ENCODE assay signal across 1 cellular context in the genomic region with DNA sequence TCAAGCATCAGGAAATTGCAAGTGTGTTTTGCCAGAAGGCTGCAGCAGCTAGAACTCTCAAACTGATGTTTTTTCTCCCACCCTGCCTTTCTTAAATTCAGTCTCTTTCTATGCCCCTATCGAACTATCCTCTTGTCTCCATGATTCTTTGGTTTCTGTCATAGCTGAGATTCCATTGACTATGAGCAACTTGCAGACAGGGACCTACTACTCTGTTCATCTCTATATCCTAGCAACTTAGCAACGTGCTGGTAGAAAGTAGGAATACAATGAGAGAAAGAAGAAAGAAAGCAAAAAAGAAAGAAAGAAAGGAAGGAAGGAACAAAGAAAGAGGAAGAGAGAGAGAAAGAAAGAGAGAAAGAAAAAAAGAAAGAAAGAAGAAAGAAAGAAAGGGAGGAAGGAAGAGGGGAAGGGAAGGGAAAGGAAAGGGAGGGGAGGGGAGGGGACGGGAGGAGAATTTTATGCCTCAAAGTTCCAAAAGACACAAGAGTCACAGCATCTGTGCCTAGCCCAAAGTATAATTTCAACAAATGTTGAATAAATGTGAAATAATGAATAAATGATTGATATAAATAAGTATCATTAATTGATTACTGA.
TF ChIP-seq lines count a peak whose summit lies in the region.

No MANE protein-coding gene starts in this region.

TF ChIP-seq in GM23338, 12 proteins besides CTCF, POLR2A, EP300 and RAD21 (continued from another document):
- TF ChIP-seq, protein P1, sequence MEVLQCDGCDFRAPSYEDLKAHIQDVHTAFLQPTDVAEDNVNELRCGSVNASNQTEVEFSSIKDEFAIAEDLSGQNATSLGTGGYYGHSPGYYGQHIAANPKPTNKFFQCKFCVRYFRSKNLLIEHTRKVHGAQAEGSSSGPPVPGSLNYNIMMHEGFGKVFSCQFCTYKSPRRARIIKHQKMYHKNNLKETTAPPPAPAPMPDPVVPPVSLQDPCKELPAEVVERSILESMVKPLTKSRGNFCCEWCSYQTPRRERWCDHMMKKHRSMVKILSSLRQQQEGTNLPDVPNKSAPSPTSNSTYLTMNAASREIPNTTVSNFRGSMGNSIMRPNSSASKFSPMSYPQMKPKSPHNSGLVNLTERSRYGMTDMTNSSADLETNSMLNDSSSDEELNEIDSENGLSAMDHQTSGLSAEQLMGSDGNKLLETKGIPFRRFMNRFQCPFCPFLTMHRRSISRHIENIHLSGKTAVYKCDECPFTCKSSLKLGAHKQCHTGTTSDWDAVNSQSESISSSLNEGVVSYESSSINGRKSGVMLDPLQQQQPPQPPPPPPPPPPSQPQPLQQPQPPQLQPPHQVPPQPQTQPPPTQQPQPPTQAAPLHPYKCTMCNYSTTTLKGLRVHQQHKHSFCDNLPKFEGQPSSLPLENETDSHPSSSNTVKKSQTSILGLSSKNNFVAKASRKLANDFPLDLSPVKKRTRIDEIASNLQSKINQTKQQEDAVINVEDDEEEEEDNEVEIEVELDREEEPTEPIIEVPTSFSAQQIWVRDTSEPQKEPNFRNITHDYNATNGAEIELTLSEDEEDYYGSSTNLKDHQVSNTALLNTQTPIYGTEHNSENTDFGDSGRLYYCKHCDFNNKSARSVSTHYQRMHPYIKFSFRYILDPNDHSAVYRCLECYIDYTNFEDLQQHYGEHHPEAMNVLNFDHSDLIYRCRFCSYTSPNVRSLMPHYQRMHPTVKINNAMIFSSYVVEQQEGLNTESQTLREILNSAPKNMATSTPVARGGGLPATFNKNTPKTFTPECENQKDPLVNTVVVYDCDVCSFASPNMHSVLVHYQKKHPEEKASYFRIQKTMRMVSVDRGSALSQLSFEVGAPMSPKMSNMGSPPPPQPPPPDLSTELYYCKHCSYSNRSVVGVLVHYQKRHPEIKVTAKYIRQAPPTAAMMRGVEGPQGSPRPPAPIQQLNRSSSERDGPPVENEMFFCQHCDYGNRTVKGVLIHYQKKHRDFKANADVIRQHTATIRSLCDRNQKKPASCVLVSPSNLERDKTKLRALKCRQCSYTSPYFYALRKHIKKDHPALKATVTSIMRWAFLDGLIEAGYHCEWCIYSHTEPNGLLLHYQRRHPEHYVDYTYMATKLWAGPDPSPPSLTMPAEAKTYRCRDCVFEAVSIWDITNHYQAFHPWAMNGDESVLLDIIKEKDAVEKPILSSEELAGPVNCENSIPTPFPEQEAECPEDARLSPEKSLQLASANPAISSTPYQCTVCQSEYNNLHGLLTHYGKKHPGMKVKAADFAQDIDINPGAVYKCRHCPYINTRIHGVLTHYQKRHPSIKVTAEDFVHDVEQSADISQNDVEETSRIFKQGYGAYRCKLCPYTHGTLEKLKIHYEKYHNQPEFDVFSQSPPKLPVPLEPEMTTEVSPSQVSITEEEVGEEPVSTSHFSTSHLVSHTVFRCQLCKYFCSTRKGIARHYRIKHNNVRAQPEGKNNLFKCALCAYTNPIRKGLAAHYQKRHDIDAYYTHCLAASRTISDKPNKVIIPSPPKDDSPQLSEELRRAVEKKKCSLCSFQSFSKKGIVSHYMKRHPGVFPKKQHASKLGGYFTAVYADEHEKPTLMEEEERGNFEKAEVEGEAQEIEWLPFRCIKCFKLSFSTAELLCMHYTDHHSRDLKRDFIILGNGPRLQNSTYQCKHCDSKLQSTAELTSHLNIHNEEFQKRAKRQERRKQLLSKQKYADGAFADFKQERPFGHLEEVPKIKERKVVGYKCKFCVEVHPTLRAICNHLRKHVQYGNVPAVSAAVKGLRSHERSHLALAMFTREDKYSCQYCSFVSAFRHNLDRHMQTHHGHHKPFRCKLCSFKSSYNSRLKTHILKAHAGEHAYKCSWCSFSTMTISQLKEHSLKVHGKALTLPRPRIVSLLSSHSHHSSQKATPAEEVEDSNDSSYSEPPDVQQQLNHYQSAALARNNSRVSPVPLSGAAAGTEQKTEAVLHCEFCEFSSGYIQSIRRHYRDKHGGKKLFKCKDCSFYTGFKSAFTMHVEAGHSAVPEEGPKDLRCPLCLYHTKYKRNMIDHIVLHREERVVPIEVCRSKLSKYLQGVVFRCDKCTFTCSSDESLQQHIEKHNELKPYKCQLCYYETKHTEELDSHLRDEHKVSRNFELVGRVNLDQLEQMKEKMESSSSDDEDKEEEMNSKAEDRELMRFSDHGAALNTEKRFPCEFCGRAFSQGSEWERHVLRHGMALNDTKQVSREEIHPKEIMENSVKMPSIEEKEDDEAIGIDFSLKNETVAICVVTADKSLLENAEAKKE (CRISPR knock-in tag; IDR thresholded peaks at IDR 0.05): no peak
